17 cellular contexts compared by ENCODE assay signal in the genomic region with DNA sequence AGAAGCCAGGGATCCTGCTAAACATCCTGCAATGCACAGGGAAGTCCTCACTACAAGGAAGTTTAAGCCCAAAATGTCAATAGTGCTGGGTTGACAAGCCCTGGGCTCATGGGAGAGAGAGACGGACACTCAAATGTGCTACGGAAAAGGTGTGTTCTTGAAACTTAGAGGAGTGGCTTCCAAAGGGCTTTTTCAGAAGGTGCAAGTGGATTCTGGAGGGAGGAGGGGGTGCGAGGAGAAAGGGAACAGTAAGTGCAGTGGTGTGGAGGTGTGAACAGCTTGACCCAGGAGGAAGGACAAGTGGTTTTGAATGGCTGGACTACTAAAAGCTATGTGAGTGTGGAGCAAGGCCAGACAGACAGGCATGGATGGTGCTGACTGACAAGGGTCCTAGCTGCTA. TPM values are rescaled to one million over a fixed set of nuclear protein-coding genes. Genes with fewer than 3 reads are reported as not detected.
DNase-seq lines count a peak whose midpoint lies in the region; ATAC-seq and TF ChIP-seq lines count a peak whose summit lies in the region.
"Had no signal": no experiment of that assay in that cellular context is flagged by ENCODE, and none has a peak within 500 bp of the region (broad histone marks: within the 10 kb centered on the region; RNA-seq: fewer than 3 reads in every experiment).

No MANE protein-coding gene starts in this region.

- POLR2A ChIA-PET in naive thymus-derived CD4-positive, alpha-beta T cell (lab: Charles Lee): no interaction called here

- intact Hi-C loops in left colon (cut with DNase I, micrococcal nuclease) (no loop called here), thyroid gland (cut with DNase I) (no loop called here)
- intact Hi-C loops in naive thymus-derived CD4-positive, alpha-beta T cell (cut with micrococcal nuclease): no loop called here

- TF ChIP-seq CTCF in neural crest cell (conservative IDR thresholded peaks at IDR 0.05): no peak
- no peak for TF ChIP-seq CTCF in thyroid gland (IDR thresholded peaks at IDR 0.05)

- CTCF ChIA-PET in naive thymus-derived CD4-positive, alpha-beta T cell (lab: Charles Lee): no interaction called here

- peaks cover 8 to 25% of the 10 kb centered on the region in 2 donors for H3K4me1 ChIP-seq in thyroid gland
- H3K4me1 ChIP-seq in naive thymus-derived CD4-positive, alpha-beta T cell (ENCODE audit: control insufficient read depth in 2 of 2, insufficient read depth in 2 of 2, low read length in 2 of 2): no peaks in the 10 kb centered on the region
- H3K4me1 ChIP-seq: A549, BE2C, HAP-1 had no signal

- DNase-seq in left colon: no peak
- DNase-seq in neural crest cell (ENCODE audit: low read depth, low spot score): no peak
- DNase-seq in thyroid gland: peak; percentile 61 to 83
- no peak for DNase-seq in nucleus accumbens (lab: John Stamatoyannopoulos, UW)
- DNase-seq in HK-2 (ENCODE audit: unreplicated experiment): no peak
- DNase-seq in naive thymus-derived CD4-positive, alpha-beta T cell: no peak
- DNase-seq: BE2C; CD4-positive, alpha-beta memory T cell; DMS79; GOT3; IMR-90 had no signal

- H3K9me3 Mint-ChIP-seq in neural crest cell: no peaks in the 10 kb centered on the region
- H3K9me3 Mint-ChIP-seq in naive thymus-derived CD4-positive, alpha-beta T cell: peaks cover 0 to 2% (median 0%) of the 10 kb centered on the region in 11 donors
- H3K9me3 Mint-ChIP-seq: CD4-positive, alpha-beta memory T cell had no signal

- H3K27me3 Mint-ChIP-seq in neural crest cell (ENCODE audit: low read depth): no peaks in the 10 kb centered on the region
- H3K27me3 Mint-ChIP-seq in naive thymus-derived CD4-positive, alpha-beta T cell: peaks cover 0 to 10% (median 0%) of the 10 kb centered on the region in 5 donors

- no peaks in the 10 kb centered on the region for H3K36me3 Mint-ChIP-seq in neural crest cell (ENCODE audit: low read depth)
- no peaks in the 10 kb centered on the region for H3K36me3 Mint-ChIP-seq in naive thymus-derived CD4-positive, alpha-beta T cell
- H3K36me3 Mint-ChIP-seq: CD4-positive, alpha-beta memory T cell had no signal

- no peaks in the 10 kb centered on the region for H3K27me3 ChIP-seq in thyroid gland
- H3K27me3 ChIP-seq in naive thymus-derived CD4-positive, alpha-beta T cell (ENCODE audit: control insufficient read depth in 2 of 2, insufficient read depth in 2 of 2, low read length in 2 of 2): no peaks in the 10 kb centered on the region
- H3K27me3 ChIP-seq: BE2C had no signal

- no peak overlapping the region for H3K4me3 ChIP-seq in thyroid gland (replicated peaks in 1 of 3)
- no peak overlapping the region for H3K4me3 ChIP-seq in naive thymus-derived CD4-positive, alpha-beta T cell (ENCODE audit: low read length)
- H3K4me3 ChIP-seq: A549, GM12878, HAP-1 had no signal

- peaks cover 18% of the 10 kb centered on the region for H3K4me1 Mint-ChIP-seq in neural crest cell
- H3K4me1 Mint-ChIP-seq in naive thymus-derived CD4-positive, alpha-beta T cell: peaks cover 0 to 2% (median 0%) of the 10 kb centered on the region in 7 donors
- H3K4me1 Mint-ChIP-seq: CD4-positive, alpha-beta memory T cell had no signal

- peak overlapping the region; percentile 35 for H3K27ac Mint-ChIP-seq in neural crest cell (ENCODE audit: unreplicated experiment)
- H3K27ac Mint-ChIP-seq in naive thymus-derived CD4-positive, alpha-beta T cell: no peak overlapping the region
- H3K27ac Mint-ChIP-seq: CD4-positive, alpha-beta memory T cell had no signal

- peak; percentile 30 for ATAC-seq in left colon
- ATAC-seq in naive thymus-derived CD4-positive, alpha-beta T cell: no peak
- ATAC-seq: A549, GM12878 had no signal

- no peak overlapping the region for H3K27ac ChIP-seq in thyroid gland
- H3K27ac ChIP-seq in naive thymus-derived CD4-positive, alpha-beta T cell (ENCODE audit: low read depth, low read length): no peak overlapping the region
- H3K27ac ChIP-seq: A549, C4-2B had no signal

- WGBS in thyroid gland, 2 donors: 16 to 40% methylated on average over 3 of the region's 3 CpGs

- no peaks in the 10 kb centered on the region for H3K36me3 ChIP-seq in thyroid gland
- H3K36me3 ChIP-seq in naive thymus-derived CD4-positive, alpha-beta T cell (ENCODE audit: control insufficient read depth in 2 of 3, insufficient read depth in 3 of 3, low read length in 3 of 3): no peaks in the 10 kb centered on the region
- H3K36me3 ChIP-seq: BE2C, HAP-1 had no signal

- no peak overlapping the region for H3K4me3 Mint-ChIP-seq in neural crest cell
- H3K4me3 Mint-ChIP-seq in naive thymus-derived CD4-positive, alpha-beta T cell: no peak overlapping the region
- H3K4me3 Mint-ChIP-seq: CD4-positive, alpha-beta memory T cell had no signal

- H3K9me3 ChIP-seq in thyroid gland: no peaks in the 10 kb centered on the region
- no peaks in the 10 kb centered on the region for H3K9me3 ChIP-seq in naive thymus-derived CD4-positive, alpha-beta T cell (ENCODE audit: control insufficient read depth in 2 of 3, low read length in 3 of 3)
- H3K9me3 ChIP-seq: A549, BE2C, HAP-1 had no signal

- no peak for TF ChIP-seq POLR2A in thyroid gland (IDR thresholded peaks at IDR 0.05)

RNA-seq across cellular contexts. Expression of gene CECR2, which starts 50.4 kb away (rescaled TPM):
- under 1 TPM; 0.21 to 0.36 TPM for total RNA-seq in left colon
- total RNA-seq in neural crest cell: 32.8 and 34.6 TPM in 2 replicates
- 1 to 10 TPM; 1.5 to 7.7 (median 2.1) TPM for total RNA-seq in thyroid gland
- total RNA-seq in naive thymus-derived CD4-positive, alpha-beta T cell: under 1 TPM in 3 of 5 experiments, not detected in 2; 0.08 to 0.37 (median 0.15) TPM
- not detected for polyA plus RNA-seq in naive thymus-derived CD4-positive, alpha-beta T cell
- total RNA-seq: CD4-positive, alpha-beta memory T cell; HT-29; IMR-90 had no signal
- polyA plus RNA-seq: AG04450; CD4-positive, alpha-beta memory T cell had no signal

Comparison
In these comparisons a context has a peak if more than half of its experiments do, and no peak if none do; other contexts are left out.
1. DNase-seq: peak in thyroid gland (2 of 2); none in left colon (0 of 2), neural crest cell (single experiment), nucleus accumbens (0 of 56), HK-2 (single experiment) and naive thymus-derived CD4-positive, alpha-beta T cell (0 of 9).